In genomic region chr9:79764377-79764776, GRCh38 we compare ENCODE assay signal across 12 cellular contexts.
A peak's percentile ranks its signal among the peaks of the same experiment; 100 is the strongest.
DNase-seq lines count a peak whose midpoint lies in the region; ATAC-seq and TF ChIP-seq lines count a peak whose summit lies in the region.
"Had no signal": no experiment of that assay in that cellular context is flagged by ENCODE, and none has a peak within 500 bp of the region (broad histone marks: within the 10 kb centered on the region; RNA-seq: fewer than 3 reads in every experiment).

No MANE protein-coding gene starts in this region.

- no peaks in the 10 kb centered on the region for H3K79me2 ChIP-seq in Karpas-422 (ENCODE audit: low read length)

- no peak overlapping the region for H3K4me2 ChIP-seq in Karpas-422 (ENCODE audit: low read depth, low read length, poor library complexity, severe bottlenecking)
- H3K4me2 ChIP-seq: KMS-11 had no signal

- H3K9me2 ChIP-seq in Karpas-422 (replicated peaks; ENCODE audit: insufficient read depth, low read length) = no peaks in the 10 kb centered on the region

- ATAC-seq in SK-N-SH treated with all-trans-retinoic acid at 6 μM for 48 hours (peak; percentile 93), HG03159 (IDR thresholded peaks at IDR 0.05; ENCODE audit: unreplicated experiment) (no peak)
- no peak for ATAC-seq in activated T-cell treated with anti-CD3 and anti-CD28 coated beads, Interleukin-2, amount 50 U/mL, for 72 hours (replicated peaks in 1 of 2)

- no peaks in the 10 kb centered on the region for H4K20me1 ChIP-seq in Karpas-422 (ENCODE audit: insufficient read depth, low read depth, low read length)

- no peaks in the 10 kb centered on the region for H3K36me3 Mint-ChIP-seq in activated T-cell treated with anti-CD3 and anti-CD28 coated beads, Interleukin-2, amount 50 U/mL, for 72 hours (ENCODE audit: insufficient read depth in 2 of 2)
- H3K36me3 Mint-ChIP-seq: immature natural killer cell had no signal

- H2AFZ ChIP-seq in Karpas-422 (ENCODE audit: low read length) = no peak overlapping the region

- TF ChIP-seq CTCF in foreskin fibroblast (IDR thresholded peaks at IDR 0.05; ENCODE audit: low read depth, low read length) = no peak

- no peaks in the 10 kb centered on the region for H3K36me3 ChIP-seq in rectal smooth muscle tissue (ENCODE audit: control insufficient read depth, insufficient read depth, low read length)
- no peaks in the 10 kb centered on the region for H3K36me3 ChIP-seq in Karpas-422 (ENCODE audit: insufficient read depth, low read length)
- H3K36me3 ChIP-seq: cardiac muscle cell had no signal

- H3K4me3 Mint-ChIP-seq in activated T-cell treated with anti-CD3 and anti-CD28 coated beads, Interleukin-2, amount 50 U/mL, for 72 hours = no peak overlapping the region
- H3K4me3 Mint-ChIP-seq: immature natural killer cell had no signal

- H3K9me3 ChIP-seq in Karpas-422 (ENCODE audit: low read length) = no peaks in the 10 kb centered on the region

- H3K27ac Mint-ChIP-seq in activated T-cell treated with anti-CD3 and anti-CD28 coated beads, Interleukin-2, amount 50 U/mL, for 72 hours = no peak overlapping the region
- H3K27ac Mint-ChIP-seq: immature natural killer cell had no signal

- no peak overlapping the region for H3K4me3 ChIP-seq in foreskin fibroblast (ENCODE audit: low read depth in 1 of 2, low read length in 2 of 2)
- no peak overlapping the region for H3K4me3 ChIP-seq in rectal smooth muscle tissue (ENCODE audit: low read length)
- H3K4me3 ChIP-seq in Karpas-422 (ENCODE audit: low read length) = no peak overlapping the region
- H3K4me3 ChIP-seq: cardiac muscle cell had no signal

- peaks cover 12% of the 10 kb centered on the region for H3K4me1 ChIP-seq in rectal smooth muscle tissue (ENCODE audit: control insufficient read depth, insufficient read depth, low read length)
- no peaks in the 10 kb centered on the region for H3K4me1 ChIP-seq in Karpas-422 (ENCODE audit: low read length)

- H3K27me3 Mint-ChIP-seq in activated T-cell treated with anti-CD3 and anti-CD28 coated beads, Interleukin-2, amount 50 U/mL, for 72 hours (ENCODE audit: low read depth) = peaks cover 7% of the 10 kb centered on the region

- H3K9ac ChIP-seq in rectal smooth muscle tissue (ENCODE audit: low read length) = no peak overlapping the region
- H3K9ac ChIP-seq in Karpas-422 (ENCODE audit: low read length) = no peak overlapping the region
- H3K9ac ChIP-seq: KMS-11 had no signal

- H3K9me3 Mint-ChIP-seq in activated T-cell treated with anti-CD3 and anti-CD28 coated beads, Interleukin-2, amount 50 U/mL, for 72 hours = no peaks in the 10 kb centered on the region
- H3K9me3 Mint-ChIP-seq: immature natural killer cell had no signal

- H3K27me3 ChIP-seq in rectal smooth muscle tissue (ENCODE audit: control insufficient read depth, insufficient read depth, low read length) = no peaks in the 10 kb centered on the region
- H3K27me3 ChIP-seq in Karpas-422 (ENCODE audit: low read length) = no peaks in the 10 kb centered on the region

- H3K4me1 Mint-ChIP-seq in activated T-cell treated with anti-CD3 and anti-CD28 coated beads, Interleukin-2, amount 50 U/mL, for 72 hours (ENCODE audit: low read depth) = peaks cover 4% of the 10 kb centered on the region
- H3K4me1 Mint-ChIP-seq: immature natural killer cell had no signal

- peak overlapping the region; percentile 47 for H3K27ac ChIP-seq in rectal smooth muscle tissue (ENCODE audit: low read depth, low read length)
- H3K27ac ChIP-seq in Karpas-422 (ENCODE audit: low read length) = no peak overlapping the region
- H3K27ac ChIP-seq: cardiac muscle cell, KMS-11 had no signal

- DNase-seq in Daoy (ENCODE audit: low read depth) (peak; percentile 90), foreskin fibroblast (peak; percentile 93 to 96), KG1 (lab: John Stamatoyannopoulos, UW) (no peak), Karpas-422 (no peak)
- no peak for DNase-seq in activated T-cell treated with anti-CD3 and anti-CD28 coated beads, Interleukin-2, amount 50 U/mL, for 72 hours
- DNase-seq: activated CD4-positive, alpha-beta T cell treated with anti-CD3 and anti-CD28 coated beads for 48 hours; immature natural killer cell had no signal

TF ChIP-seq in SK-N-SH treated with all-trans-retinoic acid at 6 μM for 48 hours, 23 proteins besides CTCF, POLR2A, EP300 and RAD21:
- no peak for TF ChIP-seq CSDC2 (CRISPR knock-in tag; IDR thresholded peaks at IDR 0.05)
- TF ChIP-seq SNAI2 (CRISPR knock-in tag; IDR thresholded peaks at IDR 0.05) = no peak
- TF ChIP-seq PPARA (CRISPR knock-in tag; IDR thresholded peaks at IDR 0.05; ENCODE audit: borderline replicate concordance) = no peak
- TF ChIP-seq PATZ1 (CRISPR knock-in tag; IDR thresholded peaks at IDR 0.05; ENCODE audit: borderline replicate concordance) = no peak
- no peak for TF ChIP-seq ZNF70 (CRISPR knock-in tag; IDR thresholded peaks at IDR 0.05)
- no peak for TF ChIP-seq TSHZ2 (CRISPR knock-in tag; IDR thresholded peaks at IDR 0.05)
- no peak for TF ChIP-seq ARNTL (CRISPR knock-in tag; IDR thresholded peaks at IDR 0.05; ENCODE audit: borderline replicate concordance, low read depth)
- TF ChIP-seq ISL1 (CRISPR knock-in tag; IDR thresholded peaks at IDR 0.05) = no peak
- TF ChIP-seq ZC3H10 (CRISPR knock-in tag; IDR thresholded peaks at IDR 0.05) = no peak
- no peak for TF ChIP-seq BACH2 (CRISPR knock-in tag; IDR thresholded peaks at IDR 0.05; ENCODE audit: borderline replicate concordance)
- no peak for TF ChIP-seq RARB (CRISPR knock-in tag; IDR thresholded peaks at IDR 0.05)
- TF ChIP-seq ZNF565 (CRISPR knock-in tag; conservative IDR thresholded peaks at IDR 0.05; ENCODE audit: low read depth) = no peak

Comparison
In these comparisons a context has a peak if more than half of its experiments do, and no peak if none do; other contexts are left out.
1. DNase-seq: peak in Daoy (single experiment) and foreskin fibroblast (2 of 2); none in KG1 (single experiment), Karpas-422 (single experiment) and activated T-cell treated with anti-CD3 and anti-CD28 coated beads, Interleukin-2, amount 50 U/mL, for 72 hours (0 of 2).